ENCODE assay signal across 1 cellular context in the genomic region with DNA sequence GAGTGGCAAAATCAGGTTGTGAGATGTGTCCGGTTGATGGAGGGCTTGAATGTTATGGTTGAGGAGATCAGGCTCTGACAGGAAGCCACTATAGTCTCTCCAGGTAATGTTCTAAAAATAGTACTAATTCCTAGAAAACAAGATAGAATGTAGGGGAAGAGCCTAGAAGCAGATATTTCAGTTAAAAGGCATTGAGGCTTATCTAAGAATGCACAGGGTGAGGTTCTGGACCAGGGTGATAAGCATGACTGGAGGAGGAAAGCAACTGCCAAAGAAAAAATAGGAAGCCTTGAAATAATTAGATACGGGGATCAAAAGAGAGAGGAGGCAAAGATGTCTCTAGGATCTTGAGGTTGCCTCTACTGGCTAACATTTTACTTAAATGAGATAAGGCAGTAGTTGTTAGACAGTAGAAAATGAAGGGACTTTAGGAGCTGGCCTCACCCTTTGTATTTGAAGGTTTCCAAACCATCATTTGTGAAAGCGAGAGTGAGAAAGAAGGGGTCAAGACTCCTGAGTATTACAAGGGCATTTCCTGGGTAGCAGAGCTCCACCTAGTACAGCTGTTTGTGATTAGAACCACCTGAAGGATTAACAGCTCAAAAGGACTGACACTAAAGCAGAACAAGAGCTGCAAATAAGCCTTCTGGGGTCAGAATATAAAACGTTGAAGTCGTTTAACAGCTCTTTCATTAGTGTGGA.
A peak's percentile ranks its signal among the peaks of the same experiment; 100 is the strongest.
TF ChIP-seq lines count a peak whose summit lies in the region.

No MANE protein-coding gene starts in this region.

TF ChIP-seq in K562, 482 proteins besides CTCF, POLR2A, EP300 and RAD21 (continued from another document and continues in another):
- TF ChIP-seq, protein P1, sequence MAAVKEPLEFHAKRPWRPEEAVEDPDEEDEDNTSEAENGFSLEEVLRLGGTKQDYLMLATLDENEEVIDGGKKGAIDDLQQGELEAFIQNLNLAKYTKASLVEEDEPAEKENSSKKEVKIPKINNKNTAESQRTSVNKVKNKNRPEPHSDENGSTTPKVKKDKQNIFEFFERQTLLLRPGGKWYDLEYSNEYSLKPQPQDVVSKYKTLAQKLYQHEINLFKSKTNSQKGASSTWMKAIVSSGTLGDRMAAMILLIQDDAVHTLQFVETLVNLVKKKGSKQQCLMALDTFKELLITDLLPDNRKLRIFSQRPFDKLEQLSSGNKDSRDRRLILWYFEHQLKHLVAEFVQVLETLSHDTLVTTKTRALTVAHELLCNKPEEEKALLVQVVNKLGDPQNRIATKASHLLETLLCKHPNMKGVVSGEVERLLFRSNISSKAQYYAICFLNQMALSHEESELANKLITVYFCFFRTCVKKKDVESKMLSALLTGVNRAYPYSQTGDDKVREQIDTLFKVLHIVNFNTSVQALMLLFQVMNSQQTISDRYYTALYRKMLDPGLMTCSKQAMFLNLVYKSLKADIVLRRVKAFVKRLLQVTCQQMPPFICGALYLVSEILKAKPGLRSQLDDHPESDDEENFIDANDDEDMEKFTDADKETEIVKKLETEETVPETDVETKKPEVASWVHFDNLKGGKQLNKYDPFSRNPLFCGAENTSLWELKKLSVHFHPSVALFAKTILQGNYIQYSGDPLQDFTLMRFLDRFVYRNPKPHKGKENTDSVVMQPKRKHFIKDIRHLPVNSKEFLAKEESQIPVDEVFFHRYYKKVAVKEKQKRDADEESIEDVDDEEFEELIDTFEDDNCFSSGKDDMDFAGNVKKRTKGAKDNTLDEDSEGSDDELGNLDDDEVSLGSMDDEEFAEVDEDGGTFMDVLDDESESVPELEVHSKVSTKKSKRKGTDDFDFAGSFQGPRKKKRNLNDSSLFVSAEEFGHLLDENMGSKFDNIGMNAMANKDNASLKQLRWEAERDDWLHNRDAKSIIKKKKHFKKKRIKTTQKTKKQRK (IDR thresholded peaks at IDR 0.05; ENCODE audit: borderline replicate concordance, low read depth, low read length), result no peak
- TF ChIP-seq, protein P2, sequence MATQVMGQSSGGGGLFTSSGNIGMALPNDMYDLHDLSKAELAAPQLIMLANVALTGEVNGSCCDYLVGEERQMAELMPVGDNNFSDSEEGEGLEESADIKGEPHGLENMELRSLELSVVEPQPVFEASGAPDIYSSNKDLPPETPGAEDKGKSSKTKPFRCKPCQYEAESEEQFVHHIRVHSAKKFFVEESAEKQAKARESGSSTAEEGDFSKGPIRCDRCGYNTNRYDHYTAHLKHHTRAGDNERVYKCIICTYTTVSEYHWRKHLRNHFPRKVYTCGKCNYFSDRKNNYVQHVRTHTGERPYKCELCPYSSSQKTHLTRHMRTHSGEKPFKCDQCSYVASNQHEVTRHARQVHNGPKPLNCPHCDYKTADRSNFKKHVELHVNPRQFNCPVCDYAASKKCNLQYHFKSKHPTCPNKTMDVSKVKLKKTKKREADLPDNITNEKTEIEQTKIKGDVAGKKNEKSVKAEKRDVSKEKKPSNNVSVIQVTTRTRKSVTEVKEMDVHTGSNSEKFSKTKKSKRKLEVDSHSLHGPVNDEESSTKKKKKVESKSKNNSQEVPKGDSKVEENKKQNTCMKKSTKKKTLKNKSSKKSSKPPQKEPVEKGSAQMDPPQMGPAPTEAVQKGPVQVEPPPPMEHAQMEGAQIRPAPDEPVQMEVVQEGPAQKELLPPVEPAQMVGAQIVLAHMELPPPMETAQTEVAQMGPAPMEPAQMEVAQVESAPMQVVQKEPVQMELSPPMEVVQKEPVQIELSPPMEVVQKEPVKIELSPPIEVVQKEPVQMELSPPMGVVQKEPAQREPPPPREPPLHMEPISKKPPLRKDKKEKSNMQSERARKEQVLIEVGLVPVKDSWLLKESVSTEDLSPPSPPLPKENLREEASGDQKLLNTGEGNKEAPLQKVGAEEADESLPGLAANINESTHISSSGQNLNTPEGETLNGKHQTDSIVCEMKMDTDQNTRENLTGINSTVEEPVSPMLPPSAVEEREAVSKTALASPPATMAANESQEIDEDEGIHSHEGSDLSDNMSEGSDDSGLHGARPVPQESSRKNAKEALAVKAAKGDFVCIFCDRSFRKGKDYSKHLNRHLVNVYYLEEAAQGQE (CRISPR knock-in tag; IDR thresholded peaks at IDR 0.05; ENCODE audit: low read depth), result no peak
- TF ChIP-seq MAFG (tag; conservative IDR thresholded peaks at IDR 0.05) (no peak), RUNX1 (IDR thresholded peaks at IDR 0.05; ENCODE audit: low read depth) (0 out of 2 replicates have a peak, but pooled peaks have one; percentile 62), MED1 (CRISPR knock-in tag; IDR thresholded peaks at IDR 0.05; ENCODE audit: borderline replicate concordance) (no peak), XRCC5 (IDR thresholded peaks at IDR 0.05; ENCODE audit: low read depth, low read length) (no peak), RFX7 (CRISPR knock-in tag; IDR thresholded peaks at IDR 0.05) (no peak), CBX5 (IDR thresholded peaks at IDR 0.05; ENCODE audit: borderline replicate concordance, low read depth) (no peak), RAD51 (IDR thresholded peaks at IDR 0.05; ENCODE audit: borderline replicate concordance, low read depth) (peak; percentile 46; the same call in 1 of the 2 replicates), POLR2AphosphoS5 (IDR thresholded peaks at IDR 0.05; ENCODE audit: control insufficient read depth, insufficient read depth, low read depth, low read length) (peak; percentile 99), KLF6 (CRISPR knock-in tag; IDR thresholded peaks at IDR 0.05; ENCODE audit: borderline replicate concordance) (peak; percentile 79; the same call in 1 of the 2 replicates), RFX1 (IDR thresholded peaks at IDR 0.05) (peak; percentile 45), BMI1 (IDR thresholded peaks at IDR 0.05; ENCODE audit: low read length) (no peak), KLF1 (tag; IDR thresholded peaks at IDR 0.05) (no peak), PTTG1 (tag; IDR thresholded peaks at IDR 0.05; ENCODE audit: low read depth) (no peak), NCOR1 (IDR thresholded peaks at IDR 0.05) (peak; percentile 100), ZNF224 (CRISPR knock-in tag; IDR thresholded peaks at IDR 0.05) (no peak), NR4A1 (CRISPR knock-in tag; IDR thresholded peaks at IDR 0.05) (peak; percentile 62; the same call in 1 of the 2 replicates), NR4A1 (tag; IDR thresholded peaks at IDR 0.05) (no peak; the same call in 1 of the 2 replicates), ZNF140 (CRISPR knock-in tag; IDR thresholded peaks at IDR 0.05) (no peak), BRF1 (IDR thresholded peaks at IDR 0.05; ENCODE audit: borderline replicate concordance, extremely low read depth, insufficient read length) (no peak), BDP1 (IDR thresholded peaks at IDR 0.05; ENCODE audit: insufficient read depth, insufficient read length) (no peak), ILK (tag; IDR thresholded peaks at IDR 0.05; ENCODE audit: borderline replicate concordance, low read depth) (no peak), FOXA1 (IDR thresholded peaks at IDR 0.05; ENCODE audit: borderline replicate concordance) (no peak), FIP1L1 (IDR thresholded peaks at IDR 0.05; ENCODE audit: low read depth, low read length, poor library complexity, severe bottlenecking) (no peak), ETS2 (tag; IDR thresholded peaks at IDR 0.05; ENCODE audit: borderline replicate concordance, poor library complexity, severe bottlenecking) (no peak), ZNF239 (CRISPR knock-in tag; IDR thresholded peaks at IDR 0.05) (peak; percentile 68; the same call in 1 of the 2 replicates), CREM (IDR thresholded peaks at IDR 0.05; ENCODE audit: low read depth) (peak; percentile 83), HSF4 (CRISPR knock-in tag; IDR thresholded peaks at IDR 0.05; ENCODE audit: borderline replicate concordance) (peak; percentile 55; the same call in 1 of the 2 replicates), MECOM (CRISPR knock-in tag; IDR thresholded peaks at IDR 0.05) (peak; percentile 96), RHOXF2B (CRISPR knock-in tag; conservative IDR thresholded peaks at IDR 0.05) (no peak), GTF2F1 (IDR thresholded peaks at IDR 0.05; ENCODE audit: low read depth, low read length) (no peak), ZKSCAN1 (IDR thresholded peaks at IDR 0.05; ENCODE audit: low read depth, low read length) (no peak; the same call in 1 of the 2 replicates), ZNF24 (IDR thresholded peaks at IDR 0.05) (peak; percentile 40; the same call in 1 of the 2 replicates), DMBX1 (CRISPR knock-in tag; IDR thresholded peaks at IDR 0.05; ENCODE audit: borderline replicate concordance) (peak; percentile 92), MTA3 (IDR thresholded peaks at IDR 0.05; ENCODE audit: borderline replicate concordance) (peak; percentile 67; the same call in 1 of the 2 replicates), HLTF (IDR thresholded peaks at IDR 0.05) (peak; percentile 92; the same call in 1 of the 2 replicates), ZNF561 (CRISPR knock-in tag; conservative IDR thresholded peaks at IDR 0.05) (no peak), POLR2G (IDR thresholded peaks at IDR 0.05; ENCODE audit: low read depth, low read length) (0 out of 2 replicates have a peak, but pooled peaks have one; percentile 12), KLF10 (CRISPR knock-in tag; IDR thresholded peaks at IDR 0.05) (no peak), HNRNPK (IDR thresholded peaks at IDR 0.05; ENCODE audit: low read depth, low read length, poor library complexity, severe bottlenecking) (no peak), TSC22D4 (tag; IDR thresholded peaks at IDR 0.05) (no peak), RNF2 (IDR thresholded peaks at IDR 0.05) (peak; percentile 98), KHSRP (IDR thresholded peaks at IDR 0.05) (peak; percentile 81), WHSC1 (IDR thresholded peaks at IDR 0.05; ENCODE audit: low read length) (no peak), NFRKB (IDR thresholded peaks at IDR 0.05; ENCODE audit: low read depth) (peak; percentile 61; the same call in 1 of the 2 replicates)
- TF ChIP-seq, protein P3, sequence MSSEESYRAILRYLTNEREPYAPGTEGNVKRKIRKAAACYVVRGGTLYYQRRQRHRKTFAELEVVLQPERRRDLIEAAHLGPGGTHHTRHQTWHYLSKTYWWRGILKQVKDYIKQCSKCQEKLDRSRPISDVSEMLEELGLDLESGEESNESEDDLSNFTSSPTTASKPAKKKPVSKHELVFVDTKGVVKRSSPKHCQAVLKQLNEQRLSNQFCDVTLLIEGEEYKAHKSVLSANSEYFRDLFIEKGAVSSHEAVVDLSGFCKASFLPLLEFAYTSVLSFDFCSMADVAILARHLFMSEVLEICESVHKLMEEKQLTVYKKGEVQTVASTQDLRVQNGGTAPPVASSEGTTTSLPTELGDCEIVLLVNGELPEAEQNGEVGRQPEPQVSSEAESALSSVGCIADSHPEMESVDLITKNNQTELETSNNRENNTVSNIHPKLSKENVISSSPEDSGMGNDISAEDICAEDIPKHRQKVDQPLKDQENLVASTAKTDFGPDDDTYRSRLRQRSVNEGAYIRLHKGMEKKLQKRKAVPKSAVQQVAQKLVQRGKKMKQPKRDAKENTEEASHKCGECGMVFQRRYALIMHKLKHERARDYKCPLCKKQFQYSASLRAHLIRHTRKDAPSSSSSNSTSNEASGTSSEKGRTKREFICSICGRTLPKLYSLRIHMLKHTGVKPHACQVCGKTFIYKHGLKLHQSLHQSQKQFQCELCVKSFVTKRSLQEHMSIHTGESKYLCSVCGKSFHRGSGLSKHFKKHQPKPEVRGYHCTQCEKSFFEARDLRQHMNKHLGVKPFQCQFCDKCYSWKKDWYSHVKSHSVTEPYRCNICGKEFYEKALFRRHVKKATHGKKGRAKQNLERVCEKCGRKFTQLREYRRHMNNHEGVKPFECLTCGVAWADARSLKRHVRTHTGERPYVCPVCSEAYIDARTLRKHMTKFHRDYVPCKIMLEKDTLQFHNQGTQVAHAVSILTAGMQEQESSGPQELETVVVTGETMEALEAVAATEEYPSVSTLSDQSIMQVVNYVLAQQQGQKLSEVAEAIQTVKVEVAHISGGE (CRISPR knock-in tag; IDR thresholded peaks at IDR 0.05), result peak in 1 of 3 experiments; percentile 75; a peak in 2 of 6 replicates
- TF ChIP-seq, protein P4, sequence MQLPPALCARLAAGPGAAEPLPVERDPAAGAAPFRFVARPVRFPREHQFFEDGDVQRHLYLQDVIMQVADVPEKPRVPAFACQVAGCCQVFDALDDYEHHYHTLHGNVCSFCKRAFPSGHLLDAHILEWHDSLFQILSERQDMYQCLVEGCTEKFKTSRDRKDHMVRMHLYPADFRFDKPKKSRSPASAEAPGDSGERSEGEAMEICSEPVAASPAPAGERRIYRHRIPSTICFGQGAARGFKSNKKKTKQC (CRISPR knock-in tag; IDR thresholded peaks at IDR 0.05), result no peak
- TF ChIP-seq, protein P5, sequence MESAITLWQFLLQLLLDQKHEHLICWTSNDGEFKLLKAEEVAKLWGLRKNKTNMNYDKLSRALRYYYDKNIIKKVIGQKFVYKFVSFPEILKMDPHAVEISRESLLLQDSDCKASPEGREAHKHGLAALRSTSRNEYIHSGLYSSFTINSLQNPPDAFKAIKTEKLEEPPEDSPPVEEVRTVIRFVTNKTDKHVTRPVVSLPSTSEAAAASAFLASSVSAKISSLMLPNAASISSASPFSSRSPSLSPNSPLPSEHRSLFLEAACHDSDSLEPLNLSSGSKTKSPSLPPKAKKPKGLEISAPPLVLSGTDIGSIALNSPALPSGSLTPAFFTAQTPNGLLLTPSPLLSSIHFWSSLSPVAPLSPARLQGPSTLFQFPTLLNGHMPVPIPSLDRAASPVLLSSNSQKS (CRISPR knock-in tag; IDR thresholded peaks at IDR 0.05), result peak; percentile 81; the same call in 1 of the 2 replicates
- TF ChIP-seq, protein P6, sequence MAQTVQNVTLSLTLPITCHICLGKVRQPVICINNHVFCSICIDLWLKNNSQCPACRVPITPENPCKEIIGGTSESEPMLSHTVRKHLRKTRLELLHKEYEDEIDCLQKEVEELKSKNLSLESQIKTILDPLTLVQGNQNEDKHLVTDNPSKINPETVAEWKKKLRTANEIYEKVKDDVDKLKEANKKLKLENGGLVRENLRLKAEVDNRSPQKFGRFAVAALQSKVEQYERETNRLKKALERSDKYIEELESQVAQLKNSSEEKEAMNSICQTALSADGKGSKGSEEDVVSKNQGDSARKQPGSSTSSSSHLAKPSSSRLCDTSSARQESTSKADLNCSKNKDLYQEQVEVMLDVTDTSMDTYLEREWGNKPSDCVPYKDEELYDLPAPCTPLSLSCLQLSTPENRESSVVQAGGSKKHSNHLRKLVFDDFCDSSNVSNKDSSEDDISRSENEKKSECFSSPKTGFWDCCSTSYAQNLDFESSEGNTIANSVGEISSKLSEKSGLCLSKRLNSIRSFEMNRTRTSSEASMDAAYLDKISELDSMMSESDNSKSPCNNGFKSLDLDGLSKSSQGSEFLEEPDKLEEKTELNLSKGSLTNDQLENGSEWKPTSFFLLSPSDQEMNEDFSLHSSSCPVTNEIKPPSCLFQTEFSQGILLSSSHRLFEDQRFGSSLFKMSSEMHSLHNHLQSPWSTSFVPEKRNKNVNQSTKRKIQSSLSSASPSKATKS (CRISPR knock-in tag; IDR thresholded peaks at IDR 0.05), result no peak
- TF ChIP-seq, protein P7, sequence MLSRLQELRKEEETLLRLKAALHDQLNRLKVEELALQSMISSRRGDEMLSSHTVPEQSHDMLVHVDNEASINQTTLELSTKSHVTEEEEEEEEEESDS (CRISPR knock-in tag; IDR thresholded peaks at IDR 0.05), result no peak
- TF ChIP-seq, protein P8, sequence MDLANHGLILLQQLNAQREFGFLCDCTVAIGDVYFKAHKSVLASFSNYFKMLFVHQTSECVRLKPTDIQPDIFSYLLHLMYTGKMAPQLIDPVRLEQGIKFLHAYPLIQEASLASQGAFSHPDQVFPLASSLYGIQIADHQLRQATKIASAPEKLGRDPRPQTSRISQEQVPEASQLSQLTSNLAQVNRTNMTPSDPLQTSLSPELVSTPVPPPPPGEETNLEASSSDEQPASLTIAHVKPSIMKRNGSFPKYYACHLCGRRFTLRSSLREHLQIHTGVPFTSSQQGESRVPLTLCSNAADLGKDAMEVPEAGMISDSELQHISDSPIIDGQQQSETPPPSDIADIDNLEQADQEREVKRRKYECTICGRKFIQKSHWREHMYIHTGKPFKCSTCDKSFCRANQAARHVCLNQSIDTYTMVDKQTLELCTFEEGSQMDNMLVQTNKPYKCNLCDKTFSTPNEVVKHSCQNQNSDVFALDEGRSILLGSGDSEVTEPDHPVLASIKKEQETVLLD (IDR thresholded peaks at IDR 0.05), result peak; percentile 79; the same call in 1 of the 2 replicates
